18 cellular contexts compared by ENCODE assay signal in the genomic region with DNA sequence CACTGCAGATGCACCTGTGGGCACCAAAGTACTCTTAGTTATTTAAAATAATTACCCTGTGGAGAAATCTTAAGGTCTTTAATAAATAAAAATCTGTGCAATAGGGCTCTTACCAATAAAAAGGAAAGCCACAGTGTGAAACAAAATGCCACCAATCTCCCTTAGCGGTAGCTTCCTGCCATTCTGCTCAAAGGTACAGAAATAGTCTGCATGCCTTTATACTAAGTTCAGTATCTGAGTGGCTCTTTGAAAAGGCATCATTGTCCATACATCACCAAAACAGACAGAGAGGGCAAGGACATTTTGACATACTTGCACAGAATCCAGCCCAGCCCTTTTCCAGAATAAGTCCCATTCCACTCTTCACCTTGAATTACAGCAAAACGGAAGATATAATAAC.
"Had no signal": no experiment of that assay in that cellular context is flagged by ENCODE, and none has a peak within 500 bp of the region (broad histone marks: within the 10 kb centered on the region; RNA-seq: fewer than 3 reads in every experiment).

No MANE protein-coding gene starts in this region.

- H3K36me3 ChIP-seq: prostate gland, right atrium auricular region, tibial nerve had no signal

- H3K4me1 ChIP-seq: body of pancreas, foreskin keratinocyte, prostate gland, right atrium auricular region had no signal

- H3K9me3 ChIP-seq: body of pancreas, prostate gland, right atrium auricular region had no signal

- ATAC-seq: foreskin keratinocyte, T-helper 17 cell had no signal

- H3K4me3 ChIP-seq: body of pancreas, dorsolateral prefrontal cortex, prostate gland, right atrium auricular region, tibial nerve had no signal

- H3K27me3 Mint-ChIP-seq: stimulated activated naive CD8-positive, alpha-beta T cell treated with anti-CD3 and anti-CD28 coated beads, Interleukin-15, Interleukin-2, amounts not matched to agents 100 ng/mL and 50 ng/mL, for 24 hours; T-helper 17 cell had no signal

- DNase-seq: activated CD4-positive, alpha-beta T cell treated with anti-CD3 and anti-CD28 coated beads, Interleukin-2, amount 50 U/mL, for 48 hours; activated gamma-delta T cell treated with Interleukin-2 at 50 U/mL for 16 hours; body of pancreas; dorsolateral prefrontal cortex; endodermal cell; foreskin keratinocyte; hypothalamus; midbrain; stimulated activated CD4-positive, alpha-beta T cell treated with anti-CD3 and anti-CD28 coated beads, Interleukin-12 subunit alpha, Interleukin-12 subunit beta, amount 100 ng/mL, for 4 hours; stimulated activated CD4-positive, alpha-beta T cell treated with anti-CD3 and anti-CD28 coated beads, Interleukin-1b, Interleukin-23, amount 100 ng/mL, for 48 hours; stimulated activated CD8-positive, alpha-beta memory T cell treated with anti-CD3 and anti-CD28 coated beads, Interleukin-4, amount 100 ng/mL, for 48 hours; T-helper 17 cell had no signal

- H3K9me3 Mint-ChIP-seq: endodermal cell had no signal

- H3K27me3 ChIP-seq: body of pancreas, dorsolateral prefrontal cortex, foreskin keratinocyte, right atrium auricular region, tibial nerve had no signal

- H3K27ac ChIP-seq: body of pancreas, dorsolateral prefrontal cortex, epithelial cell of prostate, foreskin keratinocyte, prostate gland, right atrium auricular region, VCaP had no signal

- H3K27ac Mint-ChIP-seq: endodermal cell, T-helper 17 cell had no signal

- H3K4me3 Mint-ChIP-seq: endodermal cell, T-helper 17 cell had no signal
